In the genomic region with DNA sequence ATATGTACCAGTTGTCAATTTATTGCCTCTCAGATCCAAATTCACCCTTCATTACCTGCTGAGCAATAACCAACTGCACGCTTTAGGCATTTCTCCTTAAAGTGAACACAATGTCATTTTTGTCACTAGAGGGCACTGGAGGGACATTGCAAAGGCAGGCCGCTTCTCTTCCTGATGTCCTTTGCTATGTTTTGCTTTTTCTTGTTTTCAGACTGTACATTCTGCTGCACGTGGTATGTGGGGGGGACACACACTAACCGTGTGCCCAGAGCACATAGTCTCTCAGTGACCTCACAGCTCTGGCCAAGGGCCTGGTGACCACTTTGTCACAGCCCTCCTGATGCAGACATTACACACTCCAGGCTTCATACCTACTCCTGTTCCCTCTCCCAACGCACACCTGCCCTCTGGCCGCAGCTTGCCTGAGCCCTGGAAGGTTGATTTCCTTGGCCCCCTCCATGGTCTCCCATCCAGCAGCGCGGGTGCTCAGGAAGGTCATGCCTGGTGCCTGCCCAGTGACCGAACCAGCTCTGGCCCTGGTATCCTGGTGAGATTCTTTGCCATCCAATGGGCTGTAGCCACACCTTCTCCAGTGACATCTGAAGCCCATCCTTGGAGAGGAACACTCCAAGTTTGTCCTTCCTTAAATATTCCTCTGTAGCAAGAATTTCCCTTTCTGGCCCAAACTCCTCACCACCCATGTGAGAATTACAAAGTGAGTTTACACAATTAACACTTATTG, we compare ENCODE assay signal across 9 cellular contexts. TPM values are rescaled to one million over a fixed set of nuclear protein-coding genes. Genes with fewer than 3 reads are reported as not detected.
DNase-seq lines count a peak whose midpoint lies in the region; ATAC-seq and TF ChIP-seq lines count a peak whose summit lies in the region.
"Had no signal": no experiment of that assay in that cellular context is flagged by ENCODE, and none has a peak within 500 bp of the region (broad histone marks: within the 10 kb centered on the region; RNA-seq: fewer than 3 reads in every experiment).

No MANE protein-coding gene starts in this region.

- no peak overlapping the region for H3K27ac Mint-ChIP-seq in activated CD4-positive, alpha-beta T cell treated with anti-CD3 and anti-CD28 coated beads, Interleukin-2, amount 10 ng/mL, durations not matched to agents 7 days and 5 days
- H3K27ac Mint-ChIP-seq: activated T-cell treated with anti-CD3 and anti-CD28 coated beads, Interleukin-2, amount 50 U/mL, for 72 hours had no signal

- no peak overlapping the region for H3K4me3 ChIP-seq in astrocyte of the spinal cord (ENCODE audit: low read depth, low read length)
- H3K4me3 ChIP-seq in lower leg skin (ENCODE audit: low read depth, poor library complexity, severe bottlenecking): no peak overlapping the region

- in situ Hi-C loops in astrocyte of the spinal cord (cut with HindIII; ENCODE audit: low sequenced_read_pairs): no loop called here

- peaks cover 34% of the 10 kb centered on the region for H3K27me3 Mint-ChIP-seq in activated CD4-positive, alpha-beta T cell treated with anti-CD3 and anti-CD28 coated beads, Interleukin-2, amount 10 ng/mL, durations not matched to agents 7 days and 5 days

- no peak overlapping the region for H3K4me3 Mint-ChIP-seq in activated CD4-positive, alpha-beta T cell treated with anti-CD3 and anti-CD28 coated beads, Interleukin-2, amount 10 ng/mL, durations not matched to agents 7 days and 5 days
- H3K4me3 Mint-ChIP-seq: activated T-cell treated with anti-CD3 and anti-CD28 coated beads, Interleukin-2, amount 50 U/mL, for 72 hours had no signal

- intact Hi-C loops in lower leg skin (cut with DNase I; ENCODE audit: low total_unique reads): no loop called here

- TF ChIP-seq CTCF in astrocyte of the spinal cord (IDR thresholded peaks at IDR 0.05; ENCODE audit: low read depth, low read length) (peak; percentile 43), lower leg skin (IDR thresholded peaks at IDR 0.05) (no peak)

- POLR2A ChIA-PET in activated CD4-positive, alpha-beta T cell treated with anti-CD3 and anti-CD28 coated beads, Interleukin-2, amount 10 ng/mL, durations not matched to agents 7 days and 5 days (lab: Charles Lee): interaction anchor here (0.6 to 0.7 kb wide), 2 partner anchors 41 to 435 kb away, joined by 3 to 4 read pairs; no protein-coding TSS in a partner anchor

- H3K36me3 Mint-ChIP-seq in activated CD4-positive, alpha-beta T cell treated with anti-CD3 and anti-CD28 coated beads, Interleukin-2, amount 10 ng/mL, durations not matched to agents 7 days and 5 days (ENCODE audit: low read depth): no peaks in the 10 kb centered on the region

- 68 to 70% methylated on average over 9 of the region's 9 CpGs for WGBS in lower leg skin, 2 donors

- DNase-seq in activated CD4-positive, alpha-beta T cell treated with anti-CD3 and anti-CD28 coated beads, Interleukin-2, amount 10 ng/mL, durations not matched to agents 7 days and 5 days: peak; percentile 7
- no peak for DNase-seq in activated CD4-positive, alpha-beta T cell treated with anti-CD3 and anti-CD28 coated beads, Interleukin-2, amount 50 U/mL, for 1 hour
- DNase-seq in NCI-H2171 (lab: John Stamatoyannopoulos, UW): peak; percentile 64
- peak; percentile 8 for DNase-seq in astrocyte of the spinal cord (ENCODE audit: low read depth, low spot score)
- peak; percentile 35 to 85 for DNase-seq in lower leg skin (ENCODE audit: low spot score in 2 of 2)
- DNase-seq in islet precursor cell: no peak

- TF ChIP-seq POLR2A in lower leg skin (IDR thresholded peaks at IDR 0.05): no peak

- H3K9me3 Mint-ChIP-seq in activated CD4-positive, alpha-beta T cell treated with anti-CD3 and anti-CD28 coated beads, Interleukin-2, amount 10 ng/mL, durations not matched to agents 7 days and 5 days: peaks cover 4% of the 10 kb centered on the region
- H3K9me3 Mint-ChIP-seq: activated T-cell treated with anti-CD3 and anti-CD28 coated beads, Interleukin-2, amount 50 U/mL, for 72 hours had no signal

- no peaks in the 10 kb centered on the region for H3K4me1 Mint-ChIP-seq in activated CD4-positive, alpha-beta T cell treated with anti-CD3 and anti-CD28 coated beads, Interleukin-2, amount 10 ng/mL, durations not matched to agents 7 days and 5 days

- CTCF ChIA-PET in activated CD4-positive, alpha-beta T cell treated with anti-CD3 and anti-CD28 coated beads, Interleukin-2, amount 10 ng/mL, durations not matched to agents 7 days and 5 days (lab: Charles Lee): interaction anchor here (0.7 kb wide), 1 partner anchor 8 kb away, joined by 3 read pairs; no protein-coding TSS in a partner anchor

- no peak for ATAC-seq in GM19395 (IDR thresholded peaks at IDR 0.05; ENCODE audit: unreplicated experiment)
- ATAC-seq in GM21825 (IDR thresholded peaks at IDR 0.05; ENCODE audit: unreplicated experiment): no peak
- ATAC-seq: activated T-cell treated with anti-CD3 and anti-CD28 coated beads, Interleukin-2, amount 50 U/mL, for 72 hours had no signal

RNA-seq across cellular contexts. Expression of a gene that starts 39.9 kb away (rescaled TPM):
- not detected for total RNA-seq in activated CD4-positive, alpha-beta T cell treated with anti-CD3 and anti-CD28 coated beads, Interleukin-2, amount 10 ng/mL, durations not matched to agents 7 days and 5 days
- total RNA-seq in lower leg skin: under 1 TPM in 2 of 4 donors, not detected in 2; 0.20 to 0.75 TPM
- total RNA-seq: activated T-cell treated with anti-CD3 and anti-CD28 coated beads, Interleukin-2, amount 50 U/mL, for 72 hours had no signal

Comparison
In these comparisons a context has a peak if more than half of its experiments do, and no peak if none do; other contexts are left out.
1. DNase-seq: peak in activated CD4-positive, alpha-beta T cell treated with anti-CD3 and anti-CD28 coated beads, Interleukin-2, amount 10 ng/mL, durations not matched to agents 7 days and 5 days (single experiment), NCI-H2171 (single experiment), astrocyte of the spinal cord (single experiment) and lower leg skin (2 of 2); none in activated CD4-positive, alpha-beta T cell treated with anti-CD3 and anti-CD28 coated beads, Interleukin-2, amount 50 U/mL, for 1 hour (single experiment) and islet precursor cell (single experiment).